Comparison of ENCODE assay signal across 9 cellular contexts in genomic region chr2:62216616-62217015, GRCh38. TPM values are rescaled to one million over a fixed set of nuclear protein-coding genes. Genes with fewer than 3 reads are reported as not detected.
DNase-seq lines count a peak whose midpoint lies in the region; ATAC-seq and TF ChIP-seq lines count a peak whose summit lies in the region.
"Had no signal": no experiment of that assay in that cellular context is flagged by ENCODE, and none has a peak within 500 bp of the region (broad histone marks: within the 10 kb centered on the region; RNA-seq: fewer than 3 reads in every experiment).

No MANE protein-coding gene starts in this region.

- TF ChIP-seq CTCF in NB4 (IDR thresholded peaks at IDR 0.05; ENCODE audit: low read depth, low read length) = no peak
- no peak for TF ChIP-seq CTCF in epithelial cell of esophagus (IDR thresholded peaks at IDR 0.05; ENCODE audit: insufficient read depth, low read depth, low read length, missing control alignments)

- H3K27ac Mint-ChIP-seq in natural killer cell treated with Interleukin-12 subunit alpha and Interleukin-12 subunit beta and Interleukin-15 and Interleukin-18, amount 100 ng/mL, for 72 hours = peak overlapping the region; percentile 47 to 79

- DNase-seq in AG08395 (ENCODE audit: low spot score) (peak; percentile 82), NB4 (ENCODE audit: low read depth) (peak; percentile 72), epithelial cell of esophagus (ENCODE audit: low read depth) (peak; percentile 68), NCI-H2196 treated with DMSO at 0.1 percent for 48 hours (lab: John Stamatoyannopoulos, UW; ENCODE audit: unreplicated experiment) (no peak), SK-N-DZ (ENCODE audit: low spot score) (no peak)
- peak; percentile 63 for DNase-seq in natural killer cell treated with Interleukin-12 subunit alpha and Interleukin-12 subunit beta and Interleukin-15 and Interleukin-18, amount 100 ng/mL, for 72 hours (ENCODE audit: low spot score)
- DNase-seq: cortex of kidney had no signal

- H3K4me3 ChIP-seq in NB4 (ENCODE audit: low read depth, low read length) (no peak overlapping the region), epithelial cell of esophagus (ENCODE audit: low read length) (no peak overlapping the region)

- H3K4me3 Mint-ChIP-seq in natural killer cell treated with Interleukin-12 subunit alpha and Interleukin-12 subunit beta and Interleukin-15 and Interleukin-18, amount 100 ng/mL, for 72 hours = peak overlapping the region; percentile 42

- peaks cover 2% of the 10 kb centered on the region for H3K9me3 Mint-ChIP-seq in natural killer cell treated with Interleukin-12 subunit alpha and Interleukin-12 subunit beta and Interleukin-15 and Interleukin-18, amount 100 ng/mL, for 72 hours

- peaks cover 88 to 90% of the 10 kb centered on the region in 2 donors for H3K4me1 Mint-ChIP-seq in natural killer cell treated with Interleukin-12 subunit alpha and Interleukin-12 subunit beta and Interleukin-15 and Interleukin-18, amount 100 ng/mL, for 72 hours (ENCODE audit: low read depth in 2 of 2)

- H3K27me3 Mint-ChIP-seq in natural killer cell treated with Interleukin-12 subunit alpha and Interleukin-12 subunit beta and Interleukin-15 and Interleukin-18, amount 100 ng/mL, for 72 hours = no peaks in the 10 kb centered on the region

- ATAC-seq in natural killer cell treated with Interleukin-12 subunit alpha and Interleukin-12 subunit beta and Interleukin-15 and Interleukin-18, amount 100 ng/mL, for 72 hours = peak; percentile 67 to 78
- ATAC-seq in HG02938 (IDR thresholded peaks at IDR 0.05; ENCODE audit: unreplicated experiment) (no peak), HG02610 (IDR thresholded peaks at IDR 0.05; ENCODE audit: unreplicated experiment) (no peak)

- H3K36me3 Mint-ChIP-seq in natural killer cell treated with Interleukin-12 subunit alpha and Interleukin-12 subunit beta and Interleukin-15 and Interleukin-18, amount 100 ng/mL, for 72 hours = peaks cover 5% of the 10 kb centered on the region

- TF ChIP-seq POLR2A in NB4 (IDR thresholded peaks at IDR 0.05; ENCODE audit: extremely low read depth, insufficient read length) = no peak

RNA-seq across cellular contexts. Expression of gene B3GNT2, which starts 20.7 kb away (rescaled TPM):
- total RNA-seq in natural killer cell treated with Interleukin-12 subunit alpha and Interleukin-12 subunit beta and Interleukin-15 and Interleukin-18, amount 100 ng/mL, for 72 hours = 10 to 100 TPM; 29.8 to 31.0 TPM
- polyA plus RNA-seq in SK-N-DZ (2014; cell fraction: cytosol; rRNA removed) = 13.4 and 16.1 TPM in 2 replicates
- polyA plus RNA-seq in SK-N-DZ (2014; cell fraction: nucleus; rRNA removed) = 8.7 and 9.9 TPM in 2 replicates

Comparison
In these comparisons a context has a peak if more than half of its experiments do, and no peak if none do; other contexts are left out.
1. DNase-seq: peak in AG08395 (single experiment), NB4 (single experiment), epithelial cell of esophagus (single experiment) and natural killer cell treated with Interleukin-12 subunit alpha and Interleukin-12 subunit beta and Interleukin-15 and Interleukin-18, amount 100 ng/mL, for 72 hours (single experiment); none in NCI-H2196 treated with DMSO at 0.1 percent for 48 hours (single experiment) and SK-N-DZ (single experiment).
2. ATAC-seq: peak in natural killer cell treated with Interleukin-12 subunit alpha and Interleukin-12 subunit beta and Interleukin-15 and Interleukin-18, amount 100 ng/mL, for 72 hours (2 of 2); none in HG02938 (single experiment) and HG02610 (single experiment).